Comparison of ENCODE assay signal across 12 cellular contexts in the genomic region with DNA sequence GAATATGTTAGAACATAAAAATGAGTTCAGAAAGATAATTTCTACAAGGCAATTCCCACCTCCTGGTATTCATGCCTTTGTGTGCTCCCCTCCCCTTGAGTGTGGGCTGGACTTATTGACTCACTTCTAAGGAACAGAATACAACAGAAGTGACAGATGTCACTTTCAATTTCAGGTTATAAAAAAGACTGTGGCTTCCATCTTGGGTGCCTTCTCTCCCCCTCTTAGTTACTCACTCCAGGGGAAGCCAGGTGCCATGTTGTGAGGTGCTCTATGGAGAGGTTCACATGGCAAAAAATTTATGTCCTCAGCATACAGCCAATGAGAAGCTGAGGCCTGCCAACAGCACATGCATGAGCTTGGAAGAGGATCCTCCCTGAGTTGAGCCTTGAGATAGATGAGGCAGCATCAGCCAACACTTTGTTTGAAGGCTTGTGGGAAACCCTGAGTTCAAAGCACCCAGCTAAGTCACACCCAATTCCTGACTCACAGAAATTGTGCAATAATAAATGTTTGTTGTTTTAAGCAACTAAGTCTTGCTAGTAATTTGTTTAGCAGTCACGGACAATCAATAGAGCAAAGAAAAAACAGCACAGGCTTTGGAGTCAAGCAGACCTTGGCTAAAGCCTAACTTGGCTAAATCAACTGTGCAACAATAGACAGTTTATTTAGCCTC.
DNase-seq lines count a peak whose midpoint lies in the region; ATAC-seq and TF ChIP-seq lines count a peak whose summit lies in the region.
"Had no signal": no experiment of that assay in that cellular context is flagged by ENCODE, and none has a peak within 500 bp of the region (broad histone marks: within the 10 kb centered on the region; RNA-seq: fewer than 3 reads in every experiment).

No MANE protein-coding gene starts in this region.

- POLR2A ChIA-PET in CD4-positive, alpha-beta memory T cell (lab: Charles Lee; ENCODE audit: partially characterized antibody) = no interaction called here

- no peaks in the 10 kb centered on the region for H3K36me3 Mint-ChIP-seq in CD4-positive, alpha-beta memory T cell

- H3K27ac Mint-ChIP-seq in CD4-positive, alpha-beta memory T cell = no peak overlapping the region

- TF ChIP-seq CTCF in astrocyte of the spinal cord (IDR thresholded peaks at IDR 0.05; ENCODE audit: low read depth, low read length) = no peak

- CTCF ChIA-PET in CD4-positive, alpha-beta memory T cell (lab: Charles Lee; ENCODE audit: partially characterized antibody) = no interaction called here

- H3K9me3 ChIP-seq in CD4-positive, alpha-beta memory T cell (ENCODE audit: control insufficient read depth in 1 of 2, low read length in 2 of 2) = no peaks in the 10 kb centered on the region

- no peaks in the 10 kb centered on the region for H3K4me1 Mint-ChIP-seq in CD4-positive, alpha-beta memory T cell

- H3K9me3 Mint-ChIP-seq in CD4-positive, alpha-beta memory T cell = peaks cover 0 to 10% (median 1%) of the 10 kb centered on the region in 8 donors

- H3K4me3 Mint-ChIP-seq in CD4-positive, alpha-beta memory T cell = no peak overlapping the region

- H3K27me3 Mint-ChIP-seq in CD4-positive, alpha-beta memory T cell = peaks cover 3 to 5% of the 10 kb centered on the region in 2 donors

- intact Hi-C loops in CD4-positive, alpha-beta memory T cell (cut with micrococcal nuclease) = no loop called here

- no peak overlapping the region for H3K27ac ChIP-seq in substantia nigra (ENCODE audit: low read depth, low read length, poor library complexity, severe bottlenecking)
- no peak overlapping the region for H3K27ac ChIP-seq in CD4-positive, alpha-beta memory T cell (ENCODE audit: low read depth, low read length)
- H3K27ac ChIP-seq: stomach had no signal

- no peak for ATAC-seq in GM21723 (IDR thresholded peaks at IDR 0.05; ENCODE audit: unreplicated experiment)
- ATAC-seq in GM18517 (IDR thresholded peaks at IDR 0.05; ENCODE audit: unreplicated experiment) = no peak

- no peak overlapping the region for H3K4me3 ChIP-seq in astrocyte of the spinal cord (ENCODE audit: low read depth, low read length)
- H3K4me3 ChIP-seq in CD4-positive, alpha-beta memory T cell (ENCODE audit: low read length in 2 of 2) = no peak overlapping the region
- H3K4me3 ChIP-seq: stomach had no signal

- in situ Hi-C loops in Caki2 (cut with HindIII; ENCODE audit: low pct_unique_long_range_greater_than_20kb, low sequenced_read_pairs) (no loop called here), astrocyte of the spinal cord (cut with HindIII; ENCODE audit: low sequenced_read_pairs) (no loop called here)

- no peaks in the 10 kb centered on the region for H3K36me3 ChIP-seq in CD4-positive, alpha-beta memory T cell (ENCODE audit: insufficient read depth, low read length)
- H3K36me3 ChIP-seq: stomach had no signal

- H3K4me1 ChIP-seq in CD4-positive, alpha-beta memory T cell (ENCODE audit: insufficient read depth, low read length) = no peaks in the 10 kb centered on the region
- H3K4me1 ChIP-seq: stomach had no signal

- H3K27me3 ChIP-seq in CD4-positive, alpha-beta memory T cell (ENCODE audit: insufficient read depth, low read length) = no peaks in the 10 kb centered on the region
- H3K27me3 ChIP-seq: stomach had no signal

- peak; percentile 76 for DNase-seq in Caki2 (ENCODE audit: low read depth)
- peak; percentile 32 for DNase-seq in HT1080 (ENCODE audit: low read depth)
- peak; percentile 76 for DNase-seq in astrocyte of the spinal cord (ENCODE audit: low read depth, low spot score)
- DNase-seq in iris pigment epithelial cell (ENCODE audit: low read depth) = peak; percentile 92
- no peak for DNase-seq in substantia nigra (lab: John Stamatoyannopoulos, UW)
- no peak for DNase-seq in CD4-positive, alpha-beta memory T cell
- DNase-seq: central memory CD4-positive, alpha-beta T cell; head of caudate nucleus; NCI-H187; stomach had no signal

Comparison
In these comparisons a context has a peak if more than half of its experiments do, and no peak if none do; other contexts are left out.
1. DNase-seq: peak in Caki2 (single experiment), HT1080 (single experiment), astrocyte of the spinal cord (single experiment) and iris pigment epithelial cell (single experiment); none in substantia nigra (0 of 49) and CD4-positive, alpha-beta memory T cell (0 of 5).